ENCODE assay signal across 21 cellular contexts in the genomic region with DNA sequence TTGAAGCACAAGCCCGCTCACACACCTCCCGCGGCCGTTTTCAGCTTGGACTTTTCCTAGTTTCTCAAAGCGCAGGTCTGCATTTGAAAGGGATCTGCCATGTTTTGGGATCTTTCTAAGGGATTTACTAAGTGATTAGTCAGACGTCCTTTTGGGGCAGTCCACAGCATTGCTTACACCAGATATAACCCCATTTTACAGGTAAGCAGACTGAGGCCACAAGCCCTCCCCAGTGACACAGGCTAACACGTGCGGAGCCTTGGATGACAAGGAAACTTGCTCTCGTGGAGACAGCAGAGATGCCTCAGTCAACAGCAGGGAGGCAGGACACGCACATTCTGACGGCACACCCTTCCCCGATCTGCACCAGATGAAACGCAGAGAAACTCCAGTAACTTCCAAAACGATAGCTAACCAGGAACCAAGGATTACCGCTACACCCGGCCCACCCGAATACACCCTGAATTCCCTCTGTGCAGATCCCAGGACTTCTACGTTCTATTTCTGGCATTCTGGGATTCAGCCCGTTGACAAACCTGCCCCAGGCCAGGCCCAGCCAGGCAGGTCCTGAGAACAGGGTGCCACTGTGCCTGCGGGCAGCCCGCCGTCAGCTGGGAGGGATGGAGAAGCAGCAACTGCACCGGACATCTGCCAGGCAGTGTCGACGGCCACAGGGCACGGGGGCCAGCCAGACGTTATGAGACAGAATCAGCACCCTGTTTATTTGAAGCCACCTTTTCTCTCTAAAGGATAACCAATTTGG. TPM values are rescaled to one million over a fixed set of nuclear protein-coding genes. Genes with fewer than 3 reads are reported as not detected.
DNase-seq lines count a peak whose midpoint lies in the region; ATAC-seq, FAIRE-seq and TF ChIP-seq lines count a peak whose summit lies in the region.
"Had no signal": no experiment of that assay in that cellular context is flagged by ENCODE, and none has a peak within 500 bp of the region (broad histone marks: within the 10 kb centered on the region; RNA-seq: fewer than 3 reads in every experiment).

No MANE protein-coding gene starts in this region.

- H3K27ac ChIP-seq in K562 (ENCODE audit: extremely low read depth, low read depth, low read length): no peak overlapping the region
- H3K27ac ChIP-seq: 22Rv1, BLaER1, KMS-11 had no signal

- H3K27ac Mint-ChIP-seq in T-helper 2 cell treated with Interferon-gamma antibody and Interleukin-4, amounts not matched to agents 5 μg/mL and 100 μg/mL, for 36 hours: no peak overlapping the region
- H3K27ac Mint-ChIP-seq in stimulated activated effector memory CD8-positive, alpha-beta T cell treated with anti-CD3 and anti-CD28 coated beads, Interleukin-12 subunit alpha, Interleukin-12 subunit beta, amount 100 ng/mL, for 72 hours: peak overlapping the region; percentile 23
- H3K27ac Mint-ChIP-seq: HFFc6 had no signal

- H3K36me3 Mint-ChIP-seq in T-helper 2 cell treated with Interferon-gamma antibody and Interleukin-4, amounts not matched to agents 5 μg/mL and 100 μg/mL, for 36 hours (ENCODE audit: low read depth): no peaks in the 10 kb centered on the region
- no peaks in the 10 kb centered on the region for H3K36me3 Mint-ChIP-seq in stimulated activated effector memory CD8-positive, alpha-beta T cell treated with anti-CD3 and anti-CD28 coated beads, Interleukin-12 subunit alpha, Interleukin-12 subunit beta, amount 100 ng/mL, for 72 hours

- H3K9ac ChIP-seq in K562 (ENCODE audit: insufficient read depth in 1 of 2, low read depth in 2 of 2, low read length in 2 of 2): no peak overlapping the region
- H3K9ac ChIP-seq: BLaER1, KMS-11 had no signal

- no peak overlapping the region for H3K4me3 ChIP-seq in K562
- H3K4me3 ChIP-seq: BLaER1, MG63 had no signal

- H3K9me3 Mint-ChIP-seq in T-helper 2 cell treated with Interferon-gamma antibody and Interleukin-4, amounts not matched to agents 5 μg/mL and 100 μg/mL, for 36 hours: no peaks in the 10 kb centered on the region
- no peaks in the 10 kb centered on the region for H3K9me3 Mint-ChIP-seq in stimulated activated effector memory CD8-positive, alpha-beta T cell treated with anti-CD3 and anti-CD28 coated beads, Interleukin-12 subunit alpha, Interleukin-12 subunit beta, amount 100 ng/mL, for 72 hours
- H3K9me3 Mint-ChIP-seq: HFFc6 had no signal

- H3K4me3 Mint-ChIP-seq in T-helper 2 cell treated with Interferon-gamma antibody and Interleukin-4, amounts not matched to agents 5 μg/mL and 100 μg/mL, for 36 hours: peak overlapping the region; percentile 5
- no peak overlapping the region for H3K4me3 Mint-ChIP-seq in stimulated activated effector memory CD8-positive, alpha-beta T cell treated with anti-CD3 and anti-CD28 coated beads, Interleukin-12 subunit alpha, Interleukin-12 subunit beta, amount 100 ng/mL, for 72 hours
- H3K4me3 Mint-ChIP-seq: HFFc6 had no signal

- peaks cover 24% of the 10 kb centered on the region for H3K27me3 Mint-ChIP-seq in T-helper 2 cell treated with Interferon-gamma antibody and Interleukin-4, amounts not matched to agents 5 μg/mL and 100 μg/mL, for 36 hours (ENCODE audit: low read depth)

- H3K4me2 ChIP-seq in K562 (ENCODE audit: insufficient read depth, low read length): no peak overlapping the region
- H3K4me2 ChIP-seq: KMS-11 had no signal

- H3K4me1 ChIP-seq in K562 (replicated peaks in 1 of 2; ENCODE audit: control insufficient read depth in 2 of 2, insufficient read depth in 2 of 2, low read length in 2 of 2): peaks cover 0 to 14% of the 10 kb centered on the region in 2 experiments; a peak in 2 of 5 replicates

- intact Hi-C loops in K562 (cut with micrococcal nuclease): loop anchor here (10.0 kb wide), 1 partner anchor 647 kb away; no protein-coding TSS in a partner anchor

- peaks cover 10% of the 10 kb centered on the region for H3K4me1 Mint-ChIP-seq in T-helper 2 cell treated with Interferon-gamma antibody and Interleukin-4, amounts not matched to agents 5 μg/mL and 100 μg/mL, for 36 hours (ENCODE audit: low read depth)
- H3K4me1 Mint-ChIP-seq in stimulated activated effector memory CD8-positive, alpha-beta T cell treated with anti-CD3 and anti-CD28 coated beads, Interleukin-12 subunit alpha, Interleukin-12 subunit beta, amount 100 ng/mL, for 72 hours: no peaks in the 10 kb centered on the region

- TF ChIP-seq EP300 in K562 (IDR thresholded peaks at IDR 0.05; ENCODE audit: low read length): no peak

- TF ChIP-seq POLR2A in K562 (conservative IDR thresholded peaks at IDR 0.05): no peak

- no peaks in the 10 kb centered on the region for H3K36me3 ChIP-seq in K562 (ENCODE audit: control insufficient read depth, insufficient read depth, low read length)
- H3K36me3 ChIP-seq: BLaER1, MG63 had no signal

- H2AFZ ChIP-seq in K562 (ENCODE audit: low read depth, low read length): no peak overlapping the region

- H4K20me1 ChIP-seq in K562 (replicated peaks; ENCODE audit: control insufficient read depth, insufficient read depth, low read length): no peaks in the 10 kb centered on the region; the same call in 1 of the 2 replicates
- H4K20me1 ChIP-seq: BLaER1 had no signal

- no peak for ATAC-seq in K562
- no peak for ATAC-seq in stimulated activated effector memory CD8-positive, alpha-beta T cell treated with anti-CD3 and anti-CD28 coated beads, Interleukin-12 subunit alpha, Interleukin-12 subunit beta, amount 100 ng/mL, for 72 hours
- no peak for ATAC-seq in GM21526 (IDR thresholded peaks at IDR 0.05; ENCODE audit: low FRiP score, unreplicated experiment)
- no peak for ATAC-seq in HG03520 (IDR thresholded peaks at IDR 0.05; ENCODE audit: unreplicated experiment)
- ATAC-seq: Panc1 had no signal

- CTCF ChIA-PET in K562 (lab: Yijun Ruan, JAX; ENCODE audit: low intra/inter-chr PET ratio): no interaction called here

- peaks cover 43 to 59% of the 10 kb centered on the region in 2 experiments for H3K27me3 ChIP-seq in K562 (ENCODE audit: control insufficient read depth in 2 of 2, insufficient read depth in 2 of 2, low read length in 2 of 2)
- H3K27me3 ChIP-seq: BLaER1 had no signal

- H3K9me1 ChIP-seq in K562 (ENCODE audit: control insufficient read depth, insufficient read depth, low read length): no peaks in the 10 kb centered on the region

- in situ Hi-C loops in K562 (cut with MboI): loop anchor here (10.0 kb wide), 2 partner anchors 457 to 647 kb away; no protein-coding TSS in a partner anchor

- FAIRE-seq in K562 (lab: Jason Lieb, UNC) (no peak), frontal cortex (lab: Jason Lieb, UNC) (no peak)

- no peaks in the 10 kb centered on the region for H3K79me2 ChIP-seq in K562 (ENCODE audit: control insufficient read depth, insufficient read depth, low read length)

- no peak for TF ChIP-seq CTCF in K562 (IDR thresholded peaks at IDR 0.05 in 2 of 3, conservative IDR thresholded peaks at IDR 0.05 in 1 of 3; ENCODE audit: insufficient read depth in 2 of 3, low read depth in 1 of 3, low read length in 3 of 3)

- no TSS peak for BruUV-seq in K562 (replicated peaks; lab: Mats Ljungman, UMichigan)

- no peaks in the 10 kb centered on the region for H3K9me3 ChIP-seq in K562 (replicated peaks; ENCODE audit: control insufficient read depth, insufficient read depth, low read depth, low read length)
- H3K9me3 ChIP-seq: BLaER1 had no signal

- DNase-seq in T-helper 2 cell treated with Interferon-gamma antibody and Interleukin-4, amounts not matched to agents 5 μg/mL and 100 μg/mL, for 36 hours (ENCODE audit: low spot score): no peak
- DNase-seq in T-helper 2 cell (no peak), K562 (ENCODE audit: extremely low read depth in 1 of 4, low spot score in 3 of 4) (no peak), myocyte (ENCODE audit: low read depth) (peak; percentile 78), frontal cortex (ENCODE audit: low spot score in 2 of 2) (no peak)
- DNase-seq in stimulated activated effector memory CD8-positive, alpha-beta T cell treated with anti-CD3 and anti-CD28 coated beads, Interleukin-12 subunit alpha, Interleukin-12 subunit beta, amount 100 ng/mL, for 72 hours (ENCODE audit: low spot score in 2 of 2): no peak
- DNase-seq: DMS 273 treated with DMSO at 0.1 percent for 48 hours, HFFc6, MG63, NCI-H1105 treated with DMSO at 0.1 percent for 48 hours, NCI-H187, NCI-H446 treated with DMSO at 0.1 percent for 48 hours, NCI-H774 had no signal

- WGBS in K562 (ENCODE audit: insufficient coverage, low coverage, missing lambda C conversion rate): 5% methylated on average over 27 of the region's 27 CpGs

- TF ChIP-seq RAD21 in K562 (CRISPR knock-in tag; conservative IDR thresholded peaks at IDR 0.05 in 1 of 2, IDR thresholded peaks at IDR 0.05 in 1 of 2): no peak

- POLR2A ChIA-PET in K562 (lab: Yijun Ruan, JAX): interaction anchor here (0.7 kb wide), 1 partner anchor 34 kb away, joined by 3 read pairs; no protein-coding TSS in a partner anchor

RNA-seq across cellular contexts. Expression of gene FOXL3, which starts 27.9 kb away (rescaled TPM):
- total RNA-seq in K562 (2011; cell fraction: chromatin; rRNA removed; ENCODE audit: low replicate concordance): not detected in 2 replicates
- total RNA-seq in K562 (2011; cell fraction: nucleolus; rRNA removed): not detected in 2 replicates
- not detected in 2 replicates for total RNA-seq in K562 (2011; cell fraction: nucleoplasm; rRNA removed)
- total RNA-seq in K562 (2014; rRNA removed) (not detected in 2 replicates), K562 (2014; rRNA removed; fragmentation: Illumina TruSeq; extraction: Trizol) (not detected in 2 replicates), K562 (2015; rRNA removed; fragmentation: Illumina TruSeq; extraction: Trizol) (not detected in 2 replicates), K562 (2021) (not detected in 2 replicates), myocyte (not detected in 2 replicates), frontal cortex (not detected)
- polyA plus RNA-seq in K562 (2011; rRNA removed) (not detected in 2 replicates), K562 (2014; fragmentation: Illumina TruSeq; extraction: Trizol) (not detected in 2 replicates), K562 (2014; fragmentation: Nextera tagmentation; extraction: Ambion mirVana) (not detected), K562 (2014; rRNA removed) (not detected in 2 replicates)
- not detected in 2 replicates for polyA plus RNA-seq in K562 (2011; cell fraction: cytosol; rRNA removed)
- not detected in 2 replicates for polyA plus RNA-seq in K562 (2011; cell fraction: nucleus; rRNA removed)
- polyA plus RNA-seq in K562 (2012): not detected in 2 replicates
- polyA minus RNA-seq in K562 (2011; rRNA and poly(A)+ RNA removed): not detected in 2 replicates
- not detected in 2 replicates for polyA minus RNA-seq in K562 (2011; cell fraction: cytosol; rRNA and poly(A)+ RNA removed)
- polyA minus RNA-seq in K562 (2011; cell fraction: nucleus; rRNA and poly(A)+ RNA removed): not detected in 2 replicates
- not detected for polyA plus RNA-seq in myocyte (2012)
- total RNA-seq: Daoy, H4, HFFc6 had no signal
